ENCODE assay signal across 17 cellular contexts in genomic region chr15:25671132-25671531, GRCh38.
DNase-seq lines count a peak whose midpoint lies in the region; ATAC-seq and TF ChIP-seq lines count a peak whose summit lies in the region.
"Had no signal": no experiment of that assay in that cellular context is flagged by ENCODE, and none has a peak within 500 bp of the region (broad histone marks: within the 10 kb centered on the region; RNA-seq: fewer than 3 reads in every experiment).

No MANE protein-coding gene starts in this region.

- H3K4me2 ChIP-seq in H9 (ENCODE audit: insufficient read depth, insufficient read length, low read length): no peak overlapping the region

- no peak overlapping the region for H2BK15ac ChIP-seq in H9 (ENCODE audit: low read depth, low read length)

- peak in 2 of 4 donors; percentile 9 to 48 for TF ChIP-seq EP300 in sigmoid colon (IDR thresholded peaks at IDR 0.05)

- no peak overlapping the region for H4K8ac ChIP-seq in H9 (replicated peaks; ENCODE audit: insufficient read length, low read depth, low read length)

- no peak overlapping the region for H2AK5ac ChIP-seq in H9 (ENCODE audit: insufficient read length, low read length)

- no peak overlapping the region for H3K4ac ChIP-seq in H9 (ENCODE audit: low read depth, low read length)

- peak overlapping the region in 1 of 4 donors; percentile 2 for H3K4me3 ChIP-seq in sigmoid colon
- H3K4me3 ChIP-seq: GM12878 had no signal

- no peak overlapping the region for H2BK120ac ChIP-seq in H9 (ENCODE audit: low read depth, low read length, poor library complexity, severe bottlenecking)

- no peak for TF ChIP-seq POLR2A in sigmoid colon (IDR thresholded peaks at IDR 0.05)

- H3K79me2 ChIP-seq in H9 (ENCODE audit: insufficient read depth, low read length): no peaks in the 10 kb centered on the region

- H3K18ac ChIP-seq in H9 (ENCODE audit: insufficient read length, low read depth, low read length): no peak overlapping the region

- no peak overlapping the region for H3K14ac ChIP-seq in H9 (ENCODE audit: insufficient read depth, low read length)

- no peaks in the 10 kb centered on the region for H4K20me1 ChIP-seq in H9 (ENCODE audit: control insufficient read depth, insufficient read depth, insufficient read length)

- H2BK20ac ChIP-seq in H9 (ENCODE audit: low read depth, low read length, poor library complexity, severe bottlenecking): no peak overlapping the region

- H3K36me3 Mint-ChIP-seq in H9 (ENCODE audit: insufficient read depth in 1 of 3, low read depth in 3 of 3) (peaks cover 0 to 2% (median 0%) of the 10 kb centered on the region in 3 experiments; a peak in 1 of 7 replicates), brain (no peaks in the 10 kb centered on the region)
- H3K36me3 Mint-ChIP-seq: memory B cell had no signal

- no peak overlapping the region for H2BK12ac ChIP-seq in H9 (ENCODE audit: insufficient read length, low read depth, low read length)

- ATAC-seq in GM21367 (IDR thresholded peaks at IDR 0.05; ENCODE audit: unreplicated experiment) (no peak), GM18498 (IDR thresholded peaks at IDR 0.05; ENCODE audit: unreplicated experiment) (no peak)
- ATAC-seq: GM12878 had no signal

- intact Hi-C loops in sigmoid colon (cut with DNase I): loop anchor here (5.0 to 10.0 kb wide), 2 partner anchors 194 to 234 kb away; partner anchors contain the start of genes ATP10A and UBE3A

- no peaks in the 10 kb centered on the region for H3K79me1 ChIP-seq in H9 (ENCODE audit: insufficient read depth, low read depth, low read length, poor library complexity, severe bottlenecking)

- H3K23ac ChIP-seq in H9 (ENCODE audit: insufficient read length, low read depth, low read length): no peak overlapping the region

- H2AFZ ChIP-seq in H9 (ENCODE audit: low read length): no peak overlapping the region

- H3K27ac Mint-ChIP-seq in H9 (peak overlapping the region in 2 of 3 experiments; percentile 59 to 63; a peak in 4 of 7 replicates), brain (peak overlapping the region; percentile 62 to 99 (median 97))
- H3K27ac Mint-ChIP-seq: activated naive CD4-positive, alpha-beta T cell treated with anti-CD3 and anti-CD28 coated beads for 36 hours; memory B cell had no signal

- no peak overlapping the region for H4K5ac ChIP-seq in H9 (ENCODE audit: insufficient read length, low read depth, low read length)

- H3K27me3 ChIP-seq in H9 (ENCODE audit: insufficient read depth, low read length): no peaks in the 10 kb centered on the region
- no peaks in the 10 kb centered on the region for H3K27me3 ChIP-seq in sigmoid colon

- H3K4me3 Mint-ChIP-seq in H9: peak overlapping the region in 1 of 2 experiments; percentile 70; a peak in 1 of 5 replicates
- peak overlapping the region; percentile 74 to 81 (median 78) for H3K4me3 Mint-ChIP-seq in brain
- H3K4me3 Mint-ChIP-seq: activated naive CD4-positive, alpha-beta T cell treated with anti-CD3 and anti-CD28 coated beads for 36 hours; memory B cell had no signal

- H4K91ac ChIP-seq in H9 (ENCODE audit: insufficient read length, low read depth, low read length): no peak overlapping the region

- DNase-seq in H9 (no peak), left kidney (ENCODE audit: low read depth, low spot score) (peak; percentile 86), sigmoid colon (peak; percentile 76), Ammon's horn (ENCODE audit: low spot score) (no peak), SHP77 (lab: John Stamatoyannopoulos, UW) (no peak)
- DNase-seq: activated naive CD4-positive, alpha-beta T cell treated with anti-CD3 and anti-CD28 coated beads for 36 hours; cerebellar nuclear complex; DND-41; Kasumi-1; NCI-H1694; NCI-H524 treated with DMSO at 0.1 percent for 48 hours; RPMI8226 had no signal

- TF ChIP-seq CTCF in H9 (conservative IDR thresholded peaks at IDR 0.05) (no peak), brain (conservative IDR thresholded peaks at IDR 0.05) (no peak), sigmoid colon (IDR thresholded peaks at IDR 0.05) (no peak)

- no peak overlapping the region for H2BK5ac ChIP-seq in H9 (ENCODE audit: insufficient read length, low read length)

- no peak overlapping the region for H3K56ac ChIP-seq in H9 (ENCODE audit: insufficient read length, low read depth, low read length)

- H3K27ac ChIP-seq in H9 (ENCODE audit: insufficient read length, low read depth, low read length) (no peak overlapping the region), sigmoid colon (peak overlapping the region; percentile 68 to 92 (median 82))

- no peak overlapping the region for H3K9ac ChIP-seq in H9 (ENCODE audit: extremely low read depth, insufficient read length, low read length)

- H3K9me3 Mint-ChIP-seq in H9: no peaks in the 10 kb centered on the region; a peak in 2 of 5 replicates
- H3K9me3 Mint-ChIP-seq in brain: no peaks in the 10 kb centered on the region
- H3K9me3 Mint-ChIP-seq: memory B cell had no signal

- WGBS in H9 (ENCODE audit: extremely low coverage, insufficient read length, low lambda C conversion rate): no CpG with 5 or more reads among the region's 6 CpGs
- WGBS in sigmoid colon, 2 donors: 8 to 35% methylated on average over 6 of the region's 6 CpGs

- H3K4me1 Mint-ChIP-seq in H9 (peaks cover 52 to 55% of the 10 kb centered on the region in 2 experiments), brain (peaks cover 66% of the 10 kb centered on the region)
- H3K4me1 Mint-ChIP-seq: memory B cell had no signal

- H3T11ph ChIP-seq in H9 (ENCODE audit: low read length): no peak overlapping the region

- no peaks in the 10 kb centered on the region for H3K23me2 ChIP-seq in H9 (ENCODE audit: insufficient read length, low read depth, low read length, poor library complexity, severe bottlenecking)

- no peaks in the 10 kb centered on the region for H3K36me3 ChIP-seq in sigmoid colon

- H3K4me1 ChIP-seq in H9 (ENCODE audit: insufficient read depth, low read length): peaks cover 21% of the 10 kb centered on the region
- peaks cover 0 to 49% (median 39%) of the 10 kb centered on the region in 4 donors for H3K4me1 ChIP-seq in sigmoid colon

- H3K9me3 ChIP-seq in H9 (ENCODE audit: control insufficient read depth, low read depth, low read length) (no peaks in the 10 kb centered on the region), sigmoid colon (no peaks in the 10 kb centered on the region)

- H3K27me3 Mint-ChIP-seq in H9 (ENCODE audit: low read depth): peaks cover 23% of the 10 kb centered on the region
- H3K27me3 Mint-ChIP-seq in brain: no peaks in the 10 kb centered on the region

Comparison
In these comparisons a context has a peak if more than half of its experiments do, and no peak if none do; other contexts are left out.
1. DNase-seq: peak in left kidney (single experiment) and sigmoid colon (single experiment); none in H9 (single experiment), Ammon's horn (single experiment) and SHP77 (0 of 2).